In the genomic region with DNA sequence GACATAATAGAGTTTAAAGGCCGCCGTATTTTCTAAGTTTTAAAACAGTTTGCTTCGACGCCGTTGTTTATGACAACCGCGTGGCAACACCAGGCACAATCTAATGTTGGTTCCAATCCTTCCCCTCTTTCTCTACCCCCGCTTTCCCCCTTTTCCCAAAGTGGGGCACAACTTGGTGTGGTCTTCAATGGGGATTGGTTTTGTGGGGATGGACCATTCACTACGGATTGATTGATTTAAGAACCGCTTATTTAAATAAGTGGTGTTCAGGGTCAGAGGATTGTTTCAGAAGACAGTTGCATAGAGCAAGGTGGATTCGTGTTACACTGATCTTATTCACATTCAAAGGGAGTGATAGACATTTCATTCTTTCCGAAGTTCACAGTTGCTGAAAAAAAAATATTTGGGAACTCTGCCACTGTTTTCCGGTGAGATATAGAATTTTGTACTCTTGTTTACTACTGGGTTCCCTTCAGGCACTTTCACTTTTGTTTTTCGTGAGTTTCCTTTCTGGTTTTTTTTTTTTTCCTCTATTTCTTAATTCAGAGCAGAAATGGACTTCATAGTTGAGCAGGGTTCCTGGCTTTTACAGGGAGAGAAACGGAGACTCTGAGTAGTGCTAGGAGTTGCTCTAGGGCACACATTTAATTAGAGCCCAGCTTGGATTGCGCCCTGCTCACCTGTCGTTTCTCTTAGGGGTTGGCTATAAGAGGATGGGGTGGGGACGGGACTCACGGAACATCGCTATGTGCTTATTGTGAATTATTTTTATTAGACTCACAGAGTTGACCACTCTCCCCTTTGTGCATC, we compare ENCODE assay signal across 1 cellular context.
TF ChIP-seq lines count a peak whose summit lies in the region.

No MANE protein-coding gene starts in this region.

TF ChIP-seq in IMR-90, 13 proteins besides CTCF, POLR2A, EP300 and RAD21 (continued from another document):
- TF ChIP-seq USF2 (IDR thresholded peaks at IDR 0.05; ENCODE audit: low read depth, low read length) (no peak), MAZ (IDR thresholded peaks at IDR 0.05; ENCODE audit: borderline replicate concordance, low read depth, low read length) (no peak), CEBPB (IDR thresholded peaks at IDR 0.05; ENCODE audit: low read depth, low read length) (no peak), NFE2L2 (IDR thresholded peaks at IDR 0.05; ENCODE audit: low read depth, low read length) (no peak), RCOR1 (IDR thresholded peaks at IDR 0.05; ENCODE audit: insufficient replicate concordance, low read length) (no peak), RFX5 (IDR thresholded peaks at IDR 0.05; ENCODE audit: low read depth, low read length) (no peak), CHD1 (IDR thresholded peaks at IDR 0.05; ENCODE audit: low read depth, low read length) (no peak), FOS (IDR thresholded peaks at IDR 0.05; ENCODE audit: low read depth, low read length) (no peak), BHLHE40 (IDR thresholded peaks at IDR 0.05; ENCODE audit: low read depth, low read length) (no peak)
- TF ChIP-seq, protein P1, sequence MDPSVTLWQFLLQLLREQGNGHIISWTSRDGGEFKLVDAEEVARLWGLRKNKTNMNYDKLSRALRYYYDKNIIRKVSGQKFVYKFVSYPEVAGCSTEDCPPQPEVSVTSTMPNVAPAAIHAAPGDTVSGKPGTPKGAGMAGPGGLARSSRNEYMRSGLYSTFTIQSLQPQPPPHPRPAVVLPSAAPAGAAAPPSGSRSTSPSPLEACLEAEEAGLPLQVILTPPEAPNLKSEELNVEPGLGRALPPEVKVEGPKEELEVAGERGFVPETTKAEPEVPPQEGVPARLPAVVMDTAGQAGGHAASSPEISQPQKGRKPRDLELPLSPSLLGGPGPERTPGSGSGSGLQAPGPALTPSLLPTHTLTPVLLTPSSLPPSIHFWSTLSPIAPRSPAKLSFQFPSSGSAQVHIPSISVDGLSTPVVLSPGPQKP (IDR thresholded peaks at IDR 0.05; ENCODE audit: borderline replicate concordance, low read depth, low read length): no peak
